ENCODE assay signal across 8 cellular contexts in the genomic region with DNA sequence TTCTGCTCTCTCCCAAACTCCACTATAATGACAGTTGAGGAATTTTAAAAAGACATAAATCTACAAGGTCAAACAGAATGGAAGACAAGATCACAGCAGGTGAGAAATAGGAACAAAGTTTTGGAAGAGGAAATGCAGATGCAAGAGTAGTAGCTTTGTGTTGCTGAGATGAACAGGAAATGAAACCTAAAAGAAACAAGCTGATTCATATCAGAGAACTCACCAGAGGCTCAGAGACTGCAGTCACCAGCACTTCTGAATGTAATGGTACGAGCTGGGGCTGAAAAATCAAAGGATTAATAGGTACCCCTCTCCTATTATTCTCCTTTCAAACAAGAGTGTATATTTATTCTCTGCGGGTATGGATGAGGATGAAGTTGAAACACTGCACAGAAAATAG.
DNase-seq lines count a peak whose midpoint lies in the region; ATAC-seq, FAIRE-seq and TF ChIP-seq lines count a peak whose summit lies in the region.

No MANE protein-coding gene starts in this region.

- H3K36me3 ChIP-seq in effector memory CD4-positive, alpha-beta T cell (ENCODE audit: control insufficient read depth, insufficient read depth, low read length): no peaks in the 10 kb centered on the region

- peak; percentile 94 for ATAC-seq in GM21447 (IDR thresholded peaks at IDR 0.05; ENCODE audit: unreplicated experiment)
- peak; percentile 97 for ATAC-seq in HG03520 (IDR thresholded peaks at IDR 0.05; ENCODE audit: unreplicated experiment)

- DNase-seq in GM13977 (ENCODE audit: low spot score) (peak; percentile 15), cortex of kidney (lab: John Stamatoyannopoulos, UW) (no peak), HTR-8/SVneo (ENCODE audit: insufficient read length, low spot score) (no peak), anterior cingulate cortex (lab: John Stamatoyannopoulos, UW) (no peak), AG08395 (ENCODE audit: low spot score) (no peak)
- no peak for DNase-seq in effector memory CD4-positive, alpha-beta T cell

- in situ Hi-C loops in GM13977 (cut with MboI; ENCODE audit: low pct_unique_long_range_greater_than_20kb, low sequenced_read_pairs, unreplicated experiment): no loop called here

- H3K27me3 ChIP-seq in effector memory CD4-positive, alpha-beta T cell (replicated peaks; ENCODE audit: control insufficient read depth, insufficient read depth, low read length, poor library complexity, severe bottlenecking): no peaks in the 10 kb centered on the region

- H3K4me1 ChIP-seq in effector memory CD4-positive, alpha-beta T cell (ENCODE audit: control insufficient read depth, insufficient read depth, low read length, poor library complexity, severe bottlenecking): peaks cover 11% of the 10 kb centered on the region

- H3K27ac ChIP-seq in effector memory CD4-positive, alpha-beta T cell (ENCODE audit: insufficient read depth, low read length, poor library complexity, severe bottlenecking): no peak overlapping the region

- no peak for FAIRE-seq in HTR-8/SVneo (lab: Jason Lieb, UNC)

- no peaks in the 10 kb centered on the region for H3K9me3 ChIP-seq in effector memory CD4-positive, alpha-beta T cell (ENCODE audit: control insufficient read depth, low read length)

- peak overlapping the region; percentile 25 for H3K4me3 ChIP-seq in effector memory CD4-positive, alpha-beta T cell (ENCODE audit: insufficient read depth, low read depth, low read length, poor library complexity, severe bottlenecking)

- TF ChIP-seq CTCF in GM13977 (IDR thresholded peaks at IDR 0.05; ENCODE audit: extremely low read depth, insufficient read depth, missing control alignments): no peak
